ENCODE assay signal across 8 cellular contexts in the genomic region with DNA sequence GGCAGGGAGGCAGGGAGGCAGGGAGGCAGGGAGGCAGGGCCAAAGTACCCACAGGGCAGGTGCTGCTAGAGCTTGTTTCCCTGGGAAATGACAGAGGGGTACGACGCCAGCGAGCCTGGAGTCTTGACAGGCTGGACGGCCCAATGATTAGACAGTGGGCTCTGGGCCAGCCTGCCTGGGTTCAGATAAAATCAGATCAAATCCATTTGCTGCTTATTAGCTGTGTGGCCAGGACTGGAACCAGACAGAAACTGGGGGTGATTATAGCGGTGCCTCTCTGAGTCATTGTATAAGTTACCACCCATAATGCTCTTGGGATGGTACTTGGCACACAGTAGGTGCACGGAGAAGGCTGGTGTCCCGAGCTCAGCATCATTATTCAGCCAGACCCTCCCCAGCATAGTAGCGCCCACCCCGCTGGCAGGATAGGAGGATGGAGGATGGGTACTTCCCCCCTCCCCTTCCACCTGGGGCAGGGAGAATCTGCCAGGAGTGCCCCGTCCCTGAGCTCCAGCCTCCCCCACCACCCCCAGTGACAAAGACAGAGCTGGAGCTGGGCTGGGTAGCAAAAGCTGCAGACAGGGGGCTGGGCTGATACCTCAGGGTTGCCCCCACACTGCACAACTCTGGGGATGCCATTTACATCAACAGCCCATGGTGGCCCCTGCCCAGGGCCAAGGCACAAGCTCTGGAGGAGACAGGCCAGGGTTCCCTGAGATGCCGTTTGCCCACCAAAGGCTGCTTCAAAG.
DNase-seq lines count a peak whose midpoint lies in the region; ATAC-seq, FAIRE-seq and TF ChIP-seq lines count a peak whose summit lies in the region.

No MANE protein-coding gene starts in this region.

- no peak for ATAC-seq in CD4-positive, CD25-positive, alpha-beta regulatory T cell (ENCODE audit: low read depth in 2 of 2)
- ATAC-seq in HG03175 (IDR thresholded peaks at IDR 0.05; ENCODE audit: unreplicated experiment) (peak; percentile 21), GM12878 (no peak; the same call in 2 of the 3 replicates), natural killer cell (peak in 1 of 3 donors; percentile 1)

- peaks cover 59% of the 10 kb centered on the region for H3K4me1 ChIP-seq in CD4-positive, CD25-positive, alpha-beta regulatory T cell (ENCODE audit: control insufficient read depth, insufficient read depth, low read length, poor library complexity, severe bottlenecking)
- peaks cover 21% of the 10 kb centered on the region for H3K4me1 ChIP-seq in GM12878 (ENCODE audit: control insufficient read depth, insufficient read depth, low read length)

- no peaks in the 10 kb centered on the region for H3K36me3 Mint-ChIP-seq in CD4-positive, CD25-positive, alpha-beta regulatory T cell
- H3K36me3 Mint-ChIP-seq in natural killer cell = no peaks in the 10 kb centered on the region

- CTCF ChIA-PET in GM12878 (lab: Yijun Ruan, JAX) = interaction anchor here (0.6 to 2.9 kb wide), 6 partner anchors 12 to 458 kb away, joined by 3 to 21 read pairs (median 6); no protein-coding TSS in a partner anchor

- no peaks in the 10 kb centered on the region; the same call in 1 of the 2 replicates for H4K20me1 ChIP-seq in GM12878 (ENCODE audit: control insufficient read depth, insufficient read depth)

- no peaks in the 10 kb centered on the region for H3K27me3 ChIP-seq in CD4-positive, CD25-positive, alpha-beta regulatory T cell (ENCODE audit: control insufficient read depth, insufficient read depth, low read length)
- no peaks in the 10 kb centered on the region; a peak in 1 of 4 replicates for H3K27me3 ChIP-seq in GM12878 (replicated peaks in 1 of 2; ENCODE audit: control insufficient read depth in 2 of 2, insufficient read depth in 2 of 2, low read length in 1 of 2)

- peaks cover 0 to 3% of the 10 kb centered on the region in 2 experiments for H3K9me3 ChIP-seq in CD4-positive, CD25-positive, alpha-beta regulatory T cell (ENCODE audit: control insufficient read depth in 2 of 2, low read length in 2 of 2)
- peaks cover 15% of the 10 kb centered on the region for H3K9me3 ChIP-seq in GM12878 (replicated peaks; ENCODE audit: control insufficient read depth, insufficient read depth, low read length)

- no peak overlapping the region; the same call in 1 of the 2 replicates for H2AFZ ChIP-seq in GM12878 (ENCODE audit: control insufficient read depth, low read depth, low read length)

- peaks cover 0 to 86% (median 39%) of the 10 kb centered on the region in 4 donors for H3K4me1 Mint-ChIP-seq in CD4-positive, CD25-positive, alpha-beta regulatory T cell
- H3K4me1 Mint-ChIP-seq in natural killer cell = peaks cover 70 to 76% of the 10 kb centered on the region in 2 donors

- peak overlapping the region; percentile 79 for H3K4me3 ChIP-seq in CD4-positive, CD25-positive, alpha-beta regulatory T cell (ENCODE audit: low read depth, low read length)
- H3K4me3 ChIP-seq in GM12878 (peak overlapping the region; percentile 4; the same call in 1 of the 2 replicates), coronary artery (no peak overlapping the region)

- in situ Hi-C loops in GM12878 (cut with MboI) = no loop called here

- no peak for TF ChIP-seq EP300 in GM12878 (IDR thresholded peaks at IDR 0.05; ENCODE audit: borderline replicate concordance in 1 of 2, control insufficient read depth in 1 of 2, low read depth in 2 of 2, low read length in 2 of 2)

- peak overlapping the region; percentile 82 for H3K4me2 ChIP-seq in GM12878 (ENCODE audit: control insufficient read depth, insufficient read depth)

- H3K36me3 ChIP-seq in CD4-positive, CD25-positive, alpha-beta regulatory T cell (ENCODE audit: control insufficient read depth, insufficient read depth, low read length) = no peaks in the 10 kb centered on the region
- H3K36me3 ChIP-seq in GM12878 (ENCODE audit: control insufficient read depth in 2 of 2, insufficient read depth in 2 of 2, low read length in 1 of 2) = no peaks in the 10 kb centered on the region

- peak overlapping the region; percentile 73 to 95 (median 83) for H3K4me3 Mint-ChIP-seq in CD4-positive, CD25-positive, alpha-beta regulatory T cell
- H3K4me3 Mint-ChIP-seq in natural killer cell = peak overlapping the region; percentile 87

- peak overlapping the region; percentile 97 for H3K27ac ChIP-seq in CD4-positive, CD25-positive, alpha-beta regulatory T cell (ENCODE audit: insufficient read depth, low read length, poor library complexity, severe bottlenecking)
- H3K27ac ChIP-seq in GM12878 (ENCODE audit: control insufficient read depth, insufficient read depth) = no peak overlapping the region; the same call in 1 of the 2 replicates
- peak overlapping the region in 1 of 2 donors; percentile 47 for H3K27ac ChIP-seq in coronary artery

- peak overlapping the region; percentile 99 for H3K27ac Mint-ChIP-seq in CD4-positive, CD25-positive, alpha-beta regulatory T cell
- H3K27ac Mint-ChIP-seq in natural killer cell = peak overlapping the region; percentile 94 to 97

- no TSS peak for BruUV-seq in GM12878 (replicated peaks; lab: Mats Ljungman, UMichigan)

- peaks cover 2% of the 10 kb centered on the region for H3K27me3 Mint-ChIP-seq in CD4-positive, CD25-positive, alpha-beta regulatory T cell
- no peaks in the 10 kb centered on the region for H3K27me3 Mint-ChIP-seq in natural killer cell (ENCODE audit: low read depth in 2 of 2)

- TF ChIP-seq RAD21 in GM12878 (IDR thresholded peaks at IDR 0.05; ENCODE audit: insufficient read depth, low read depth, low read length) = no peak

- WGBS in GM12878 (ENCODE audit: insufficient coverage, insufficient replicate concordance, low lambda C conversion rate, missing lambda C conversion rate) = 61% methylated on average over 11 of the region's 11 CpGs

- peaks cover 0 to 3% (median 0%) of the 10 kb centered on the region in 7 donors for H3K9me3 Mint-ChIP-seq in CD4-positive, CD25-positive, alpha-beta regulatory T cell
- H3K9me3 Mint-ChIP-seq in natural killer cell = peaks cover 0 to 3% of the 10 kb centered on the region in 2 donors

- TF ChIP-seq POLR2A in GM12878 (IDR thresholded peaks at IDR 0.05; ENCODE audit: low read depth, low read length) = no peak

- no peak for TF ChIP-seq CTCF in GM12878 (IDR thresholded peaks at IDR 0.05 in 2 of 3, conservative IDR thresholded peaks at IDR 0.05 in 1 of 3; ENCODE audit: control insufficient read depth in 2 of 3, extremely low read depth in 1 of 3, insufficient read depth in 1 of 3, low read depth in 3 of 3, low read length in 3 of 3)
- no peak for TF ChIP-seq CTCF in natural killer cell (IDR thresholded peaks at IDR 0.05)
- no peak for TF ChIP-seq CTCF in coronary artery (IDR thresholded peaks at IDR 0.05)

- RAD21 ChIA-PET in GM12878 (lab: Charles Lee; ENCODE audit: unreplicated experiment) = interaction anchor here (0.8 to 2.7 kb wide), 10 partner anchors 12 to 160 kb away, joined by 3 to 40 read pairs (median 8); partner anchors contain the start of gene TNRC6C

- intact Hi-C loops in GM12878 (cut with micrococcal nuclease; ENCODE audit: unreplicated experiment) = loop anchor here (1.0 to 10.0 kb wide), 3 partner anchors 12 to 76 kb away; partner anchors contain the start of gene TNRC6C
- intact Hi-C loops in natural killer cell (cut with micrococcal nuclease) = loop anchor here (1.0 to 10.0 kb wide), 7 partner anchors 18 to 1616 kb away; partner anchors contain the start of gene UBALD2

- POLR2A ChIA-PET in GM12878 (lab: Charles Lee) = interaction anchor here (0.6 to 2.1 kb wide), 7 partner anchors 10 to 329 kb away, joined by 3 to 21 read pairs (median 9); partner anchors contain the start of gene TNRC6C

- FAIRE-seq in GM12878 (lab: Jason Lieb, UNC) = no peak

- H3K79me2 ChIP-seq in GM12878 (ENCODE audit: control insufficient read depth, insufficient read depth, low read length) = no peaks in the 10 kb centered on the region

- SMC1A ChIA-PET in GM12878 (lab: Charles Lee; ENCODE audit: uncharacterized antibody, unreplicated experiment) = interaction anchor here (0.8 to 3.2 kb wide), 9 partner anchors 11 to 452 kb away, joined by 3 to 39 read pairs (median 6); no protein-coding TSS in a partner anchor

- H3K9ac ChIP-seq in GM12878 (ENCODE audit: control insufficient read depth, insufficient read depth, low read length) = no peak overlapping the region

- DNase-seq in CD4-positive, CD25-positive, alpha-beta regulatory T cell = no peak
- DNase-seq in GM12878 (ENCODE audit: low read depth, low spot score) (no peak), natural killer cell (no peak), midbrain (lab: John Stamatoyannopoulos, UW) (no peak), coronary artery (ENCODE audit: low spot score) (no peak), putamen (ENCODE audit: low spot score) (no peak), superior temporal gyrus (ENCODE audit: extremely low spot score) (no peak)

TF ChIP-seq in GM12878, 131 proteins besides CTCF, POLR2A, EP300 and RAD21 (continues in another document):
- no peak for TF ChIP-seq NRF1 (conservative IDR thresholded peaks at IDR 0.05; ENCODE audit: low read depth, low read length)
- TF ChIP-seq NR2C2 (IDR thresholded peaks at IDR 0.05; ENCODE audit: borderline replicate concordance, control insufficient read depth, insufficient read length, low read depth) = no peak
- no peak for TF ChIP-seq SP1 (IDR thresholded peaks at IDR 0.05; ENCODE audit: low read depth, low read length)
- no peak for TF ChIP-seq YY1 (IDR thresholded peaks at IDR 0.05; ENCODE audit: low read depth, low read length)
- TF ChIP-seq CBX3 (IDR thresholded peaks at IDR 0.05; ENCODE audit: borderline replicate concordance, low read depth) = no peak
- TF ChIP-seq, protein P1, sequence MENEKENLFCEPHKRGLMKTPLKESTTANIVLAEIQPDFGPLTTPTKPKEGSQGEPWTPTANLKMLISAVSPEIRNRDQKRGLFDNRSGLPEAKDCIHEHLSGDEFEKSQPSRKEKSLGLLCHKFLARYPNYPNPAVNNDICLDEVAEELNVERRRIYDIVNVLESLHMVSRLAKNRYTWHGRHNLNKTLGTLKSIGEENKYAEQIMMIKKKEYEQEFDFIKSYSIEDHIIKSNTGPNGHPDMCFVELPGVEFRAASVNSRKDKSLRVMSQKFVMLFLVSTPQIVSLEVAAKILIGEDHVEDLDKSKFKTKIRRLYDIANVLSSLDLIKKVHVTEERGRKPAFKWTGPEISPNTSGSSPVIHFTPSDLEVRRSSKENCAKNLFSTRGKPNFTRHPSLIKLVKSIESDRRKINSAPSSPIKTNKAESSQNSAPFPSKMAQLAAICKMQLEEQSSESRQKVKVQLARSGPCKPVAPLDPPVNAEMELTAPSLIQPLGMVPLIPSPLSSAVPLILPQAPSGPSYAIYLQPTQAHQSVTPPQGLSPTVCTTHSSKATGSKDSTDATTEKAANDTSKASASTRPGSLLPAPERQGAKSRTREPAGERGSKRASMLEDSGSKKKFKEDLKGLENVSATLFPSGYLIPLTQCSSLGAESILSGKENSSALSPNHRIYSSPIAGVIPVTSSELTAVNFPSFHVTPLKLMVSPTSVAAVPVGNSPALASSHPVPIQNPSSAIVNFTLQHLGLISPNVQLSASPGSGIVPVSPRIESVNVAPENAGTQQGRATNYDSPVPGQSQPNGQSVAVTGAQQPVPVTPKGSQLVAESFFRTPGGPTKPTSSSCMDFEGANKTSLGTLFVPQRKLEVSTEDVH (IDR thresholded peaks at IDR 0.05; ENCODE audit: low read depth, partially characterized antibody) = no peak
